11 cellular contexts compared by ENCODE assay signal in the genomic region with DNA sequence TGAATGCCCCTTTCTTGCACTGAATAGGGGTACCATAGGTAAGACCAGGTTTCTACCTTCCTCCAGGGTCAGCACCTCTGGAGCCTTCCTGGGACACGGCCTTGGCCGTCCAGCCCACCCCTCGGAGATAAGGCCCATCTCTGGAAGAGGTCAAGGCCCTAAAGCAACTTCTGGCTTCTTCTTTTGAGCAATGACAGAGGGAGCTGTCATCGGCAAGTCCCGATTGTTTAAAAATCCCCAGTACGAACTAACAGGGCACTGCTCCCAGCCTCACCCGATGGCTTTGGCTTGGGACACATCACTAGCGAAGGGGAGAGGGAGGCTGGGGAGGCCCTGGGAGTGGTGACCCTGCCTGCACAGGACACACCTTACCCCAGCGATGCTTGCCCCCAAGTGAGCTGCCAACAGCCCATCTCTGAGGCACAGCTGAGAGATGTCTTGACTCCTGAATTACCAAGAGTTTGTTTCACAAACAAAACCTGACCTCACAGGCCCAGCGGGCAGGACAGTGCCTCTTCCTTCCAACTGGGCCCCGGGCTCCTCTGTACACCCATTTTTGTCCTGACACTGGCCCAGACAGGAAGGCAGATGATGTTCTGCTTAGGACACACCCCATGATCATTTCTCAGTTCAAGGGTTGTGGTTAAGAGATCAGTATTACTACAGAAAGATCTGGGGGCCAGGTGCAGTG. TPM values are rescaled to one million over a fixed set of nuclear protein-coding genes. Genes with fewer than 3 reads are reported as not detected.
DNase-seq lines count a peak whose midpoint lies in the region; ATAC-seq and TF ChIP-seq lines count a peak whose summit lies in the region.
"Had no signal": no experiment of that assay in that cellular context is flagged by ENCODE, and none has a peak within 500 bp of the region (broad histone marks: within the 10 kb centered on the region; RNA-seq: fewer than 3 reads in every experiment).

No MANE protein-coding gene starts in this region.

- peaks cover 17 to 75% (median 54%) of the 10 kb centered on the region in 11 experiments for H4K20me1 ChIP-seq in BLaER1 treated with 17β-estradiol and CSF1 and Interleukin-3, amounts not matched to agents 10 nM and 100 nM

- H3K36me3 ChIP-seq in BLaER1 treated with 17β-estradiol and CSF1 and Interleukin-3, amounts not matched to agents 10 nM and 100 nM, result peaks cover 24 to 67% (median 46%) of the 10 kb centered on the region in 11 experiments; a peak in 21 of 22 replicates
- H3K36me3 ChIP-seq in mesodermal cell (ENCODE audit: control insufficient read depth, insufficient read depth, low read length), result peaks cover 44% of the 10 kb centered on the region
- H3K36me3 ChIP-seq in thyroid gland, result peaks cover 0 to 17% of the 10 kb centered on the region in 2 donors

- no peak for TF ChIP-seq POLR2A in thyroid gland (IDR thresholded peaks at IDR 0.05)

- H3K27ac Mint-ChIP-seq in activated T-helper 1 cell treated with anti-CD3 and anti-CD28 coated beads, Interleukin-12 subunit alpha, Interleukin-12 subunit beta, Interleukin-2, Interleukin-4 antibody, amounts not matched to agents 30 ng/mL and 10 ng/mL and 1 ng/mL, durations not matched to agents 14 hours and 24 hours and 36 hours, result peak overlapping the region; percentile 82
- no peak overlapping the region for H3K27ac Mint-ChIP-seq in glutamatergic neuron (ENCODE audit: unreplicated experiment)

- peaks cover 56% of the 10 kb centered on the region for H3K4me1 Mint-ChIP-seq in activated T-helper 1 cell treated with anti-CD3 and anti-CD28 coated beads, Interleukin-12 subunit alpha, Interleukin-12 subunit beta, Interleukin-2, Interleukin-4 antibody, amounts not matched to agents 30 ng/mL and 10 ng/mL and 1 ng/mL, durations not matched to agents 14 hours and 24 hours and 36 hours (ENCODE audit: low read depth)
- H3K4me1 Mint-ChIP-seq in glutamatergic neuron (ENCODE audit: low read depth, unreplicated experiment), result peaks cover 14% of the 10 kb centered on the region

- no peaks in the 10 kb centered on the region for H3K9me3 Mint-ChIP-seq in activated T-helper 1 cell treated with anti-CD3 and anti-CD28 coated beads, Interleukin-12 subunit alpha, Interleukin-12 subunit beta, Interleukin-2, Interleukin-4 antibody, amounts not matched to agents 30 ng/mL and 10 ng/mL and 1 ng/mL, durations not matched to agents 14 hours and 24 hours and 36 hours
- peaks cover 5% of the 10 kb centered on the region for H3K9me3 Mint-ChIP-seq in glutamatergic neuron (ENCODE audit: unreplicated experiment)

- peak overlapping the region; percentile 14 to 68 (median 57); a peak in 19 of 22 replicates for H3K9ac ChIP-seq in BLaER1 treated with 17β-estradiol and CSF1 and Interleukin-3, amounts not matched to agents 10 nM and 100 nM

- WGBS in mesodermal cell (ENCODE audit: insufficient coverage in 2 of 2), 2 experiments, result 85 to 86% methylated on average over 6 to 9 of the region's 11 CpGs
- 82 to 85% methylated on average over 9 to 11 of the region's 11 CpGs for WGBS in thyroid gland, 2 donors

- no peaks in the 10 kb centered on the region for H3K27me3 ChIP-seq in BLaER1 treated with 17β-estradiol and CSF1 and Interleukin-3, amounts not matched to agents 10 nM and 100 nM
- no peaks in the 10 kb centered on the region for H3K27me3 ChIP-seq in thyroid gland

- H3K4me3 ChIP-seq in BLaER1 treated with 17β-estradiol and CSF1 and Interleukin-3, amounts not matched to agents 10 nM and 100 nM, result peak overlapping the region in 3 of 10 experiments; percentile 18 to 95 (median 36); a peak in 5 of 20 replicates
- H3K4me3 ChIP-seq in mesodermal cell (ENCODE audit: extremely low read depth, insufficient read depth, low read length, poor library complexity, severe bottlenecking) (no peak overlapping the region), thyroid gland (replicated peaks in 1 of 3) (no peak overlapping the region)

- H3K27ac ChIP-seq in BLaER1 treated with 17β-estradiol and CSF1 and Interleukin-3, amounts not matched to agents 10 nM and 100 nM, result peak overlapping the region; percentile 41 to 74 (median 61)
- H3K27ac ChIP-seq in mesodermal cell (ENCODE audit: low read depth, low read length, severe bottlenecking) (peak overlapping the region; percentile 90), thyroid gland (peak overlapping the region in 1 of 3 donors; percentile 74)

- H3K4me3 Mint-ChIP-seq in activated T-helper 1 cell treated with anti-CD3 and anti-CD28 coated beads, Interleukin-12 subunit alpha, Interleukin-12 subunit beta, Interleukin-2, Interleukin-4 antibody, amounts not matched to agents 30 ng/mL and 10 ng/mL and 1 ng/mL, durations not matched to agents 14 hours and 24 hours and 36 hours, result no peak overlapping the region
- no peak overlapping the region for H3K4me3 Mint-ChIP-seq in glutamatergic neuron (ENCODE audit: unreplicated experiment)

- no peaks in the 10 kb centered on the region for H3K27me3 Mint-ChIP-seq in activated T-helper 1 cell treated with anti-CD3 and anti-CD28 coated beads, Interleukin-12 subunit alpha, Interleukin-12 subunit beta, Interleukin-2, Interleukin-4 antibody, amounts not matched to agents 30 ng/mL and 10 ng/mL and 1 ng/mL, durations not matched to agents 14 hours and 24 hours and 36 hours (ENCODE audit: insufficient read depth)
- H3K27me3 Mint-ChIP-seq in glutamatergic neuron (ENCODE audit: unreplicated experiment), result no peaks in the 10 kb centered on the region

- H3K4me1 ChIP-seq in BLaER1 treated with 17β-estradiol and CSF1 and Interleukin-3, amounts not matched to agents 10 nM and 100 nM, result peaks cover 59 to 84% (median 75%) of the 10 kb centered on the region in 10 experiments
- peaks cover 29% of the 10 kb centered on the region for H3K4me1 ChIP-seq in mesodermal cell (ENCODE audit: control insufficient read depth, insufficient read depth, low read length, poor library complexity, severe bottlenecking)
- H3K4me1 ChIP-seq in thyroid gland, result peaks cover 24 to 48% of the 10 kb centered on the region in 2 donors

- H3K4me2 ChIP-seq in BLaER1 treated with 17β-estradiol and CSF1 and Interleukin-3, amounts not matched to agents 10 nM and 100 nM, result peak overlapping the region; percentile 47 to 100 (median 72)

- intact Hi-C loops in activated T-helper 1 cell treated with anti-CD3 and anti-CD28 coated beads, Interleukin-12 subunit alpha, Interleukin-12 subunit beta, Interleukin-2, Interleukin-4 antibody, amounts not matched to agents 30 ng/mL and 10 ng/mL and 1 ng/mL, durations not matched to agents 14 hours and 24 hours and 36 hours (cut with micrococcal nuclease), result no loop called here
- intact Hi-C loops in thyroid gland (cut with DNase I), result loop anchor here (5.0 kb wide), 1 partner anchor 46 kb away; the partner anchor contains the start of gene TMC6

- no peak for DNase-seq in activated T-helper 1 cell treated with anti-CD3 and anti-CD28 coated beads, Interleukin-12 subunit alpha, Interleukin-12 subunit beta, Interleukin-2, Interleukin-4 antibody, amounts not matched to agents 30 ng/mL and 10 ng/mL and 1 ng/mL, durations not matched to agents 14 hours and 24 hours and 36 hours (ENCODE audit: low spot score)
- no peak for DNase-seq in iPS-NIHi7 (ENCODE audit: extremely low spot score)
- no peak for DNase-seq in thyroid gland
- DNase-seq in glutamatergic neuron, result no peak

- peak; percentile 38 for ATAC-seq in GM21737 (IDR thresholded peaks at IDR 0.05; ENCODE audit: unreplicated experiment)
- no peak for ATAC-seq in GM21717 (IDR thresholded peaks at IDR 0.05; ENCODE audit: unreplicated experiment)

- peaks cover 19% of the 10 kb centered on the region for H3K36me3 Mint-ChIP-seq in activated T-helper 1 cell treated with anti-CD3 and anti-CD28 coated beads, Interleukin-12 subunit alpha, Interleukin-12 subunit beta, Interleukin-2, Interleukin-4 antibody, amounts not matched to agents 30 ng/mL and 10 ng/mL and 1 ng/mL, durations not matched to agents 14 hours and 24 hours and 36 hours (ENCODE audit: low read depth)
- no peaks in the 10 kb centered on the region for H3K36me3 Mint-ChIP-seq in glutamatergic neuron (ENCODE audit: unreplicated experiment)

- TF ChIP-seq CTCF in thyroid gland (IDR thresholded peaks at IDR 0.05) (no peak), glutamatergic neuron (IDR thresholded peaks at IDR 0.05; ENCODE audit: partially characterized antibody, unreplicated experiment) (no peak)

- H3K9me3 ChIP-seq in BLaER1 treated with 17β-estradiol and CSF1 and Interleukin-3, amounts not matched to agents 10 nM and 100 nM (replicated peaks in 1 of 11), result no peaks in the 10 kb centered on the region
- H3K9me3 ChIP-seq in mesodermal cell (ENCODE audit: control insufficient read depth, low read length) (no peaks in the 10 kb centered on the region), thyroid gland (no peaks in the 10 kb centered on the region)

RNA-seq across cellular contexts. Expression of gene SYNGR2, which starts 4.8 kb away (rescaled TPM):
- 131 and 133 TPM in 2 replicates for total RNA-seq in activated T-helper 1 cell treated with anti-CD3 and anti-CD28 coated beads, Interleukin-12 subunit alpha, Interleukin-12 subunit beta, Interleukin-2, Interleukin-4 antibody, amounts not matched to agents 30 ng/mL and 10 ng/mL and 1 ng/mL, durations not matched to agents 14 hours and 24 hours and 36 hours
- polyA plus RNA-seq in mesodermal cell (2013, experiment 1 of 2), result 42.5 TPM
- 31.4 TPM for polyA plus RNA-seq in mesodermal cell (2013, experiment 2 of 2)
- 10 to 100 TPM; 47.9 to 83.8 (median 70.7) TPM for total RNA-seq in thyroid gland
- total RNA-seq in glutamatergic neuron (ENCODE audit: unreplicated experiment), result 3.2 TPM

RNA-seq across cellular contexts. Expression of gene TK1, which starts 13.7 kb away (rescaled TPM):
- total RNA-seq in activated T-helper 1 cell treated with anti-CD3 and anti-CD28 coated beads, Interleukin-12 subunit alpha, Interleukin-12 subunit beta, Interleukin-2, Interleukin-4 antibody, amounts not matched to agents 30 ng/mL and 10 ng/mL and 1 ng/mL, durations not matched to agents 14 hours and 24 hours and 36 hours, result 65.8 and 66.8 TPM in 2 replicates
- polyA plus RNA-seq in mesodermal cell (2013, experiment 1 of 2), result 52.8 TPM
- polyA plus RNA-seq in mesodermal cell (2013, experiment 2 of 2), result 44.5 TPM
- 1 to 10 TPM; 1.1 to 2.7 (median 1.9) TPM for total RNA-seq in thyroid gland
- 2.5 TPM for total RNA-seq in glutamatergic neuron (ENCODE audit: unreplicated experiment)

RNA-seq across cellular contexts. Expression of gene AFMID, which starts 14.0 kb away (rescaled TPM):
- 26.2 and 27.7 TPM in 2 replicates for total RNA-seq in activated T-helper 1 cell treated with anti-CD3 and anti-CD28 coated beads, Interleukin-12 subunit alpha, Interleukin-12 subunit beta, Interleukin-2, Interleukin-4 antibody, amounts not matched to agents 30 ng/mL and 10 ng/mL and 1 ng/mL, durations not matched to agents 14 hours and 24 hours and 36 hours
- 58.0 TPM for polyA plus RNA-seq in mesodermal cell (2013, experiment 1 of 2)
- 43.6 TPM for polyA plus RNA-seq in mesodermal cell (2013, experiment 2 of 2)
- 10 to 100 TPM; 21.3 to 36.9 (median 33.5) TPM for total RNA-seq in thyroid gland
- 29.9 TPM for total RNA-seq in glutamatergic neuron (ENCODE audit: unreplicated experiment)

RNA-seq across cellular contexts. Expression of gene C17orf99, which starts 27.0 kb away (rescaled TPM):
- total RNA-seq in activated T-helper 1 cell treated with anti-CD3 and anti-CD28 coated beads, Interleukin-12 subunit alpha, Interleukin-12 subunit beta, Interleukin-2, Interleukin-4 antibody, amounts not matched to agents 30 ng/mL and 10 ng/mL and 1 ng/mL, durations not matched to agents 14 hours and 24 hours and 36 hours, result not detected in 2 replicates
- polyA plus RNA-seq in mesodermal cell (2013, experiment 1 of 2), result not detected
- polyA plus RNA-seq in mesodermal cell (2013, experiment 2 of 2), result not detected
- total RNA-seq in thyroid gland, result not detected
- not detected for total RNA-seq in glutamatergic neuron (ENCODE audit: unreplicated experiment)
- total RNA-seq: Daoy, endothelial cell of umbilical vein, M059J had no signal
- polyA plus RNA-seq: endothelial cell of umbilical vein had no signal

RNA-seq across cellular contexts. Expression of gene BIRC5, which starts 40.9 kb away (rescaled TPM):
- total RNA-seq in activated T-helper 1 cell treated with anti-CD3 and anti-CD28 coated beads, Interleukin-12 subunit alpha, Interleukin-12 subunit beta, Interleukin-2, Interleukin-4 antibody, amounts not matched to agents 30 ng/mL and 10 ng/mL and 1 ng/mL, durations not matched to agents 14 hours and 24 hours and 36 hours, result 39.4 and 39.6 TPM in 2 replicates
- polyA plus RNA-seq in mesodermal cell (2013, experiment 1 of 2), result 67.6 TPM
- polyA plus RNA-seq in mesodermal cell (2013, experiment 2 of 2), result 73.0 TPM
- under 1 TPM in 3 of 4 donors, not detected in 1; 0.11 to 0.83 (median 0.13) TPM for total RNA-seq in thyroid gland
- total RNA-seq in glutamatergic neuron (ENCODE audit: unreplicated experiment), result 14.5 TPM

Comparison
In these comparisons a context has a peak if more than half of its experiments do, and no peak if none do; other contexts are left out.
1. RNA of gene SYNGR2, which starts 4.8 kb away (total RNA-seq): 131 to 133 TPM in activated T-helper 1 cell treated with anti-CD3 and anti-CD28 coated beads, Interleukin-12 subunit alpha, Interleukin-12 subunit beta, Interleukin-2, Interleukin-4 antibody, amounts not matched to agents 30 ng/mL and 10 ng/mL and 1 ng/mL, durations not matched to agents 14 hours and 24 hours and 36 hours and 47.9 to 83.8 TPM in thyroid gland; 3.2 TPM in glutamatergic neuron (single experiment); every median in the first group is over 10 times any median in the second.
2. RNA of gene TK1, which starts 13.7 kb away (total RNA-seq): 65.8 to 66.8 TPM in activated T-helper 1 cell treated with anti-CD3 and anti-CD28 coated beads, Interleukin-12 subunit alpha, Interleukin-12 subunit beta, Interleukin-2, Interleukin-4 antibody, amounts not matched to agents 30 ng/mL and 10 ng/mL and 1 ng/mL, durations not matched to agents 14 hours and 24 hours and 36 hours; 2.5 TPM in glutamatergic neuron (single experiment) and 1.1 to 2.7 TPM in thyroid gland; every median in the first group is over 10 times any median in the second.